In genomic region chr5:58462154-58462553, GRCh38 we compare ENCODE assay signal across 10 cellular contexts. TPM values are rescaled to one million over a fixed set of nuclear protein-coding genes. Genes with fewer than 3 reads are reported as not detected.
DNase-seq lines count a peak whose midpoint lies in the region; ATAC-seq and TF ChIP-seq lines count a peak whose summit lies in the region.
"Had no signal": no experiment of that assay in that cellular context is flagged by ENCODE, and none has a peak within 500 bp of the region (broad histone marks: within the 10 kb centered on the region; RNA-seq: fewer than 3 reads in every experiment).

No MANE protein-coding gene starts in this region.

- no peak overlapping the region for H3K4me3 ChIP-seq in fibroblast of lung (replicated peaks in 1 of 4; ENCODE audit: control extremely low read depth in 1 of 4, insufficient read depth in 1 of 4, low read depth in 3 of 4, low read length in 4 of 4)

- H3K9ac ChIP-seq in fibroblast of lung (ENCODE audit: insufficient read depth, low read length), result no peak overlapping the region

- H2AFZ ChIP-seq in fibroblast of lung (ENCODE audit: low read length), result peak overlapping the region; percentile 58

- H4K20me1 ChIP-seq in fibroblast of lung (ENCODE audit: control insufficient read depth, extremely low read depth, insufficient read depth, low read length), result no peaks in the 10 kb centered on the region

- H3K4me1 ChIP-seq in fibroblast of lung (ENCODE audit: control insufficient read depth, extremely low read depth, insufficient read depth, low read length), result peaks cover 3% of the 10 kb centered on the region

- no peak overlapping the region for H3K27ac ChIP-seq in fibroblast of lung (ENCODE audit: insufficient read depth, low read length)

- TF ChIP-seq CTCF in fibroblast of lung (conservative IDR thresholded peaks at IDR 0.05 in 1 of 2, IDR thresholded peaks at IDR 0.05 in 1 of 2; ENCODE audit: low read depth in 1 of 2, low read length in 2 of 2), result no peak

- peak overlapping the region; percentile 13 for H3K4me2 ChIP-seq in fibroblast of lung (ENCODE audit: extremely low read depth, insufficient read depth, low read length)

- no peaks in the 10 kb centered on the region for H3K9me3 ChIP-seq in fibroblast of lung (ENCODE audit: control insufficient read depth, insufficient read depth, low read depth, low read length)

- H3K36me3 ChIP-seq in fibroblast of lung (ENCODE audit: control insufficient read depth, insufficient read depth, low read length), result peaks cover under 1% of the 10 kb centered on the region

- H3K79me2 ChIP-seq in fibroblast of lung (ENCODE audit: control insufficient read depth, insufficient read depth, low read length), result peaks cover 27% of the 10 kb centered on the region

- ATAC-seq in GM18502 (IDR thresholded peaks at IDR 0.05; ENCODE audit: poor library complexity, unreplicated experiment), result no peak

- peak; percentile 4 for DNase-seq in NCI-H510A treated with DMSO at 0.1 percent for 48 hours (lab: John Stamatoyannopoulos, UW)
- no peak for DNase-seq in NCI-H510A (lab: John Stamatoyannopoulos, UW)
- DNase-seq in RPMI7951 (ENCODE audit: low read depth), result peak; percentile 35
- peak in 1 of 2 donors; percentile 45 for DNase-seq in fibroblast of lung (ENCODE audit: low read depth in 2 of 2)
- peak; percentile 21 for DNase-seq in superior temporal gyrus (ENCODE audit: extremely low spot score)
- DNase-seq in NCI-H2107 treated with DMSO at 0.1 percent for 48 hours (lab: John Stamatoyannopoulos, UW; ENCODE audit: unreplicated experiment), result no peak
- no peak for DNase-seq in DMS114 treated with DMSO at 0.1 percent for 48 hours (lab: John Stamatoyannopoulos, UW; ENCODE audit: unreplicated experiment)
- DNase-seq: activated naive CD8-positive, alpha-beta T cell treated with anti-CD3 and anti-CD28 coated beads, Interleukin-2, amount 10 ng/mL, durations not matched to agents 7 days and 5 days had no signal

- H3K27me3 ChIP-seq in fibroblast of lung (ENCODE audit: control insufficient read depth, insufficient read depth, low read length), result no peaks in the 10 kb centered on the region

RNA-seq across cellular contexts. Expression of gene PLK2, which starts 2.3 kb away (rescaled TPM):
- 120 and 137 TPM in 2 replicates for total RNA-seq in RPMI7951 (2014; rRNA removed; shearing (Covaris generic))
- total RNA-seq in fibroblast of lung, result 835 and 983 TPM in 2 replicates
- 26.8 and 59.4 TPM in 2 replicates for polyA plus RNA-seq in fibroblast of lung
- 24.9 and 57.2 TPM in 2 replicates for polyA plus RNA-seq in fibroblast of lung (2012)
- polyA minus RNA-seq in fibroblast of lung (ENCODE audit: low replicate concordance), result 19.9 and 78.0 TPM in 2 replicates

RNA-seq across cellular contexts. Expression of gene GAPT, which starts 29.1 kb away (rescaled TPM):
- not detected in 2 replicates for total RNA-seq in RPMI7951 (2014; rRNA removed; shearing (Covaris generic))
- total RNA-seq in fibroblast of lung, result not detected in 2 replicates
- polyA plus RNA-seq in fibroblast of lung, result not detected in 2 replicates
- not detected in 2 replicates for polyA plus RNA-seq in fibroblast of lung (2012)
- polyA minus RNA-seq in fibroblast of lung (ENCODE audit: low replicate concordance), result not detected in 2 replicates
- polyA plus RNA-seq: AG04450 had no signal

Comparison
In these comparisons a context has a peak if more than half of its experiments do, and no peak if none do; other contexts are left out.
1. DNase-seq: peak in NCI-H510A treated with DMSO at 0.1 percent for 48 hours (single experiment), RPMI7951 (single experiment) and superior temporal gyrus (single experiment); none in NCI-H510A (single experiment), NCI-H2107 treated with DMSO at 0.1 percent for 48 hours (single experiment) and DMS114 treated with DMSO at 0.1 percent for 48 hours (single experiment).